In genomic region chr11:63478896-63479295, GRCh38 we compare ENCODE assay signal across 8 cellular contexts. TPM values are rescaled to one million over a fixed set of nuclear protein-coding genes. Genes with fewer than 3 reads are reported as not detected.
DNase-seq lines count a peak whose midpoint lies in the region; ATAC-seq and TF ChIP-seq lines count a peak whose summit lies in the region.

No MANE protein-coding gene starts in this region.

- in situ Hi-C loops in SK-MEL-5 (cut with HindIII; ENCODE audit: low pct_unique_long_range_greater_than_20kb, low sequenced_read_pairs), result no loop called here

- peak; percentile 56 for DNase-seq in GF-D8 (lab: John Stamatoyannopoulos, UW)
- DNase-seq in NCI-H1048 (lab: John Stamatoyannopoulos, UW), result peak; percentile 33
- peak; percentile 84 for DNase-seq in SK-MEL-5 (ENCODE audit: low read depth, low spot score)
- DNase-seq in activated naive CD4-positive, alpha-beta T cell treated with anti-CD3 and anti-CD28 coated beads, Interleukin-2, amount 50 U/mL, for 72 hours (ENCODE audit: low spot score in 2 of 2), result peak in 1 of 2 donors; percentile 25
- DNase-seq in glutamatergic neuron, result no peak
- peak; percentile 31 for DNase-seq in progenitor cell of endocrine pancreas (ENCODE audit: low spot score, unreplicated experiment)

- TF ChIP-seq CTCF in glutamatergic neuron (IDR thresholded peaks at IDR 0.05; ENCODE audit: partially characterized antibody, unreplicated experiment) (peak; percentile 80), progenitor cell of endocrine pancreas (IDR thresholded peaks at IDR 0.05; ENCODE audit: unreplicated experiment) (peak; percentile 90)

- ATAC-seq in activated naive CD4-positive, alpha-beta T cell treated with anti-CD3 and anti-CD28 coated beads, Interleukin-2, amount 50 U/mL, for 72 hours, result peak; percentile 47 to 86
- no peak for ATAC-seq in HG03025 (IDR thresholded peaks at IDR 0.05; ENCODE audit: low FRiP score, unreplicated experiment)
- ATAC-seq in GM21737 (IDR thresholded peaks at IDR 0.05; ENCODE audit: unreplicated experiment), result no peak

- peaks cover 2 to 6% of the 10 kb centered on the region in 2 donors for H3K36me3 Mint-ChIP-seq in activated naive CD4-positive, alpha-beta T cell treated with anti-CD3 and anti-CD28 coated beads, Interleukin-2, amount 50 U/mL, for 72 hours
- H3K36me3 Mint-ChIP-seq in glutamatergic neuron (ENCODE audit: unreplicated experiment) (peaks cover 17% of the 10 kb centered on the region), progenitor cell of endocrine pancreas (ENCODE audit: insufficient read depth) (peaks cover 37% of the 10 kb centered on the region)

- peaks cover 4% of the 10 kb centered on the region for H3K27me3 Mint-ChIP-seq in glutamatergic neuron (ENCODE audit: unreplicated experiment)
- H3K27me3 Mint-ChIP-seq in progenitor cell of endocrine pancreas, result no peaks in the 10 kb centered on the region

- H3K4me1 Mint-ChIP-seq in glutamatergic neuron (ENCODE audit: low read depth, unreplicated experiment) (peaks cover 4% of the 10 kb centered on the region), progenitor cell of endocrine pancreas (ENCODE audit: low read depth) (peaks cover 16% of the 10 kb centered on the region)

- peaks cover 4 to 8% of the 10 kb centered on the region in 2 donors for H3K9me3 Mint-ChIP-seq in activated naive CD4-positive, alpha-beta T cell treated with anti-CD3 and anti-CD28 coated beads, Interleukin-2, amount 50 U/mL, for 72 hours
- H3K9me3 Mint-ChIP-seq in glutamatergic neuron (ENCODE audit: unreplicated experiment) (peaks cover 2% of the 10 kb centered on the region), progenitor cell of endocrine pancreas (ENCODE audit: low read depth) (peaks cover 37% of the 10 kb centered on the region)

- H3K4me3 Mint-ChIP-seq in glutamatergic neuron (ENCODE audit: unreplicated experiment) (no peak overlapping the region), progenitor cell of endocrine pancreas (ENCODE audit: low read depth) (no peak overlapping the region)

- H3K27ac Mint-ChIP-seq in activated naive CD4-positive, alpha-beta T cell treated with anti-CD3 and anti-CD28 coated beads, Interleukin-2, amount 50 U/mL, for 72 hours, result no peak overlapping the region
- H3K27ac Mint-ChIP-seq in glutamatergic neuron (ENCODE audit: unreplicated experiment), result no peak overlapping the region
- H3K27ac Mint-ChIP-seq in progenitor cell of endocrine pancreas, result no peak overlapping the region

RNA-seq across cellular contexts. Expression of gene PLAAT5, which starts 12.1 kb away (rescaled TPM):
- total RNA-seq in SK-MEL-5 (2014; rRNA removed; shearing (Covaris generic)), result 0.21 TPM in 1 of 2 replicates, not detected in the other
- not detected in 2 replicates for polyA plus RNA-seq in SK-MEL-5 (2015; cell fraction: cytosol; rRNA removed)
- not detected in 2 replicates for polyA plus RNA-seq in SK-MEL-5 (2015; cell fraction: nucleus; rRNA removed)
- not detected for total RNA-seq in activated naive CD4-positive, alpha-beta T cell treated with anti-CD3 and anti-CD28 coated beads, Interleukin-2, amount 50 U/mL, for 72 hours
- total RNA-seq in glutamatergic neuron (ENCODE audit: unreplicated experiment) (11.2 TPM), progenitor cell of endocrine pancreas (27.1 and 32.6 TPM in 2 replicates)

RNA-seq across cellular contexts. Expression of gene LGALS12, which starts 27.0 kb away (rescaled TPM):
- not detected in 2 replicates for total RNA-seq in SK-MEL-5 (2014; rRNA removed; shearing (Covaris generic))
- polyA plus RNA-seq in SK-MEL-5 (2015; cell fraction: cytosol; rRNA removed), result not detected in 2 replicates
- polyA plus RNA-seq in SK-MEL-5 (2015; cell fraction: nucleus; rRNA removed), result not detected in 2 replicates
- total RNA-seq in activated naive CD4-positive, alpha-beta T cell treated with anti-CD3 and anti-CD28 coated beads, Interleukin-2, amount 50 U/mL, for 72 hours, result not detected
- not detected for total RNA-seq in glutamatergic neuron (ENCODE audit: unreplicated experiment)
- 2.3 and 2.4 TPM in 2 replicates for total RNA-seq in progenitor cell of endocrine pancreas

RNA-seq across cellular contexts. Expression of gene PLAAT4, which starts 57.7 kb away (rescaled TPM):
- not detected in 2 replicates for total RNA-seq in SK-MEL-5 (2014; rRNA removed; shearing (Covaris generic))
- 0.55 and 3.0 TPM in 2 replicates for polyA plus RNA-seq in SK-MEL-5 (2015; cell fraction: cytosol; rRNA removed)
- not detected in 2 replicates for polyA plus RNA-seq in SK-MEL-5 (2015; cell fraction: nucleus; rRNA removed)
- total RNA-seq in activated naive CD4-positive, alpha-beta T cell treated with anti-CD3 and anti-CD28 coated beads, Interleukin-2, amount 50 U/mL, for 72 hours, result 10 to 100 TPM; 11.6 to 34.1 TPM
- total RNA-seq in glutamatergic neuron (ENCODE audit: unreplicated experiment) (not detected), progenitor cell of endocrine pancreas (0.42 TPM in 1 of 2 replicates, not detected in the other)

Comparison
In these comparisons a context has a peak if more than half of its experiments do, and no peak if none do; other contexts are left out.
1. ATAC-seq: peak in activated naive CD4-positive, alpha-beta T cell treated with anti-CD3 and anti-CD28 coated beads, Interleukin-2, amount 50 U/mL, for 72 hours (2 of 2); none in HG03025 (single experiment) and GM21737 (single experiment).
2. RNA of gene PLAAT5, which starts 12.1 kb away (total RNA-seq): 27.1 to 32.6 TPM in progenitor cell of endocrine pancreas and 11.2 TPM in glutamatergic neuron (single experiment); not detected in activated naive CD4-positive, alpha-beta T cell treated with anti-CD3 and anti-CD28 coated beads, Interleukin-2, amount 50 U/mL, for 72 hours and 0.21 TPM in SK-MEL-5; every median in the first group is over 10 times any median in the second.